ENCODE assay signal across 14 cellular contexts in the genomic region with DNA sequence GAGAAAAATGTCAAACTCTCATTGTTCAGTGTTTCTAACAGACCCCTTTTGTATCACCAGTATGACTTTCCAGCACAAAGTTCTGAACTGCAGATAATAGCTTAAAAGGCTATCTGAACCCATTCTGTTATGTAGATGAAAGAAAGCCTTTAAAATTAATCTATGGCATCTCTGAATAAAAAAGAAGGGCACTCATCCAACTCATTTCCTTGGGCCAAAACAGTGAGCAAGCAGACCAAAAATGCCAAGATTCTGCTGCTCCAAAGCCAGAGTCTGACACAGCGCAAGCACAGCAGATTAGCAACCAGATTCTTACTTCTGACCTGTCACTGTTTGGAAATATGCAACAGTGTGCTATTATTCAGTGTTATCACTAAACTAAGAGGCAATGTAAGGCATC. TPM values are rescaled to one million over a fixed set of nuclear protein-coding genes. Genes with fewer than 3 reads are reported as not detected.
DNase-seq lines count a peak whose midpoint lies in the region; ATAC-seq and TF ChIP-seq lines count a peak whose summit lies in the region.
"Had no signal": no experiment of that assay in that cellular context is flagged by ENCODE, and none has a peak within 500 bp of the region (broad histone marks: within the 10 kb centered on the region; RNA-seq: fewer than 3 reads in every experiment).

No MANE protein-coding gene starts in this region.

- H3K36me3 Mint-ChIP-seq in brain, result no peaks in the 10 kb centered on the region

- peak; percentile 67 for DNase-seq in A172 (ENCODE audit: low spot score)
- DNase-seq in HCEC 1CT, result peak; percentile 77
- peak; percentile 93 for DNase-seq in iris pigment epithelial cell (ENCODE audit: low read depth)
- DNase-seq in NCI-H2171 (lab: John Stamatoyannopoulos, UW), result no peak
- DNase-seq: activated CD4-positive, alpha-beta T cell treated with anti-CD3 and anti-CD28 coated beads for 48 hours; activated effector memory CD4-positive, alpha-beta T cell treated with Interleukin-2 at 50 U/mL for 16 hours; colonic mucosa; NCI-H187; NK-92 treated with Interleukin-12 subunit alpha and Interleukin-12 subunit beta, amount 100 ng/mL, for 24 hours; spleen had no signal

- TF ChIP-seq CTCF in brain (conservative IDR thresholded peaks at IDR 0.05), result no peak

- no peak for ATAC-seq in GM19397 (IDR thresholded peaks at IDR 0.05; ENCODE audit: unreplicated experiment)
- ATAC-seq in HG02884 (IDR thresholded peaks at IDR 0.05; ENCODE audit: unreplicated experiment), result no peak
- ATAC-seq in HG03108 (IDR thresholded peaks at IDR 0.05; ENCODE audit: unreplicated experiment), result no peak

- peaks cover 25% of the 10 kb centered on the region for H3K4me1 Mint-ChIP-seq in brain

- H3K4me3 Mint-ChIP-seq in brain, result no peak overlapping the region

- peak overlapping the region in 3 of 5 experiments; percentile 9 to 45 (median 39) for H3K27ac Mint-ChIP-seq in brain

- peaks cover 6% of the 10 kb centered on the region for H3K27me3 Mint-ChIP-seq in brain

- H3K9me3 Mint-ChIP-seq in brain, result peaks cover 0 to 5% (median 0%) of the 10 kb centered on the region in 5 experiments

RNA-seq across cellular contexts. Expression of a gene that starts 22.6 kb away (rescaled TPM):
- total RNA-seq in A172 (2014; rRNA removed; shearing (Covaris generic)), result 121 and 167 TPM in 2 replicates
- polyA plus RNA-seq in brain (ENCODE audit: insufficient read depth, low read depth, low replicate concordance), result 7.3 TPM
